In genomic region chr19:7924241-7924640, GRCh38 we compare ENCODE assay signal across 14 cellular contexts. TPM values are rescaled to one million over a fixed set of nuclear protein-coding genes. Genes with fewer than 3 reads are reported as not detected.
A peak's percentile ranks its signal among the peaks of the same experiment; 100 is the strongest.
DNase-seq lines count a peak whose midpoint lies in the region; ATAC-seq, FAIRE-seq and TF ChIP-seq lines count a peak whose summit lies in the region.
"Had no signal": no experiment of that assay in that cellular context is flagged by ENCODE, and none has a peak within 500 bp of the region (broad histone marks: within the 10 kb centered on the region; RNA-seq: fewer than 3 reads in every experiment).

No MANE protein-coding gene starts in this region.

- H3K27me3 ChIP-seq in BLaER1 (peaks cover 7% of the 10 kb centered on the region), GM23338 (ENCODE audit: insufficient read depth) (peaks cover under 1% of the 10 kb centered on the region; the same call in 1 of the 2 replicates), K562 (ENCODE audit: control insufficient read depth in 2 of 2, insufficient read depth in 2 of 2, low read length in 2 of 2) (no peaks in the 10 kb centered on the region)

- H3K4me1 ChIP-seq in BLaER1 (peaks cover 51% of the 10 kb centered on the region), GM23338 (ENCODE audit: insufficient read depth) (peaks cover 4% of the 10 kb centered on the region; the same call in 1 of the 2 replicates), K562 (replicated peaks in 1 of 2; ENCODE audit: control insufficient read depth in 2 of 2, insufficient read depth in 2 of 2, low read length in 2 of 2) (peaks cover 13 to 84% of the 10 kb centered on the region in 2 experiments)

- H3K9me3 ChIP-seq in BLaER1 (no peaks in the 10 kb centered on the region), K562 (replicated peaks; ENCODE audit: control insufficient read depth, insufficient read depth, low read depth, low read length) (no peaks in the 10 kb centered on the region)

- H3K27ac Mint-ChIP-seq in GM23338 (no peak overlapping the region), nephron progenitor cell (no peak overlapping the region)

- CTCF ChIA-PET in K562 (lab: Yijun Ruan, JAX; ENCODE audit: low intra/inter-chr PET ratio): interaction anchor here (1.4 kb wide), 1 partner anchor 71 kb away, joined by 5 read pairs; no protein-coding TSS in a partner anchor

- no peak for TF ChIP-seq EP300 in K562 (IDR thresholded peaks at IDR 0.05; ENCODE audit: low read length)

- H4K20me1 ChIP-seq in BLaER1: peaks cover 75% of the 10 kb centered on the region
- peaks cover 9% of the 10 kb centered on the region; the same call in 1 of the 2 replicates for H4K20me1 ChIP-seq in GM23338 (replicated peaks; ENCODE audit: insufficient read depth)
- H4K20me1 ChIP-seq in K562 (replicated peaks; ENCODE audit: control insufficient read depth, insufficient read depth, low read length): peaks cover 29% of the 10 kb centered on the region; the same call in 1 of the 2 replicates

- no TSS peak for BruUV-seq in K562 (replicated peaks; lab: Mats Ljungman, UMichigan)

- H3K4me2 ChIP-seq in BLaER1 (peak overlapping the region; percentile 97), GM23338 (peak overlapping the region; percentile 76; the same call in 1 of the 2 replicates), K562 (ENCODE audit: insufficient read depth, low read length) (no peak overlapping the region)

- H3K36me3 ChIP-seq in BLaER1 (peaks cover 28% of the 10 kb centered on the region), GM23338 (ENCODE audit: insufficient read depth) (no peaks in the 10 kb centered on the region), K562 (ENCODE audit: control insufficient read depth, insufficient read depth, low read length) (peaks cover 35% of the 10 kb centered on the region; the same call in 1 of the 3 replicates)

- H3K4me1 Mint-ChIP-seq in GM23338: peaks cover 13% of the 10 kb centered on the region
- H3K4me1 Mint-ChIP-seq in nephron progenitor cell: peaks cover 47% of the 10 kb centered on the region

- 67% methylated on average over 7 of the region's 12 CpGs for WGBS in K562 (ENCODE audit: insufficient coverage, low coverage, missing lambda C conversion rate)

- H3K36me3 Mint-ChIP-seq in GM23338 (ENCODE audit: low read depth): peaks cover 24% of the 10 kb centered on the region
- H3K36me3 Mint-ChIP-seq in nephron progenitor cell (ENCODE audit: low read depth): peaks cover 4% of the 10 kb centered on the region

- H3K9me3 Mint-ChIP-seq in GM23338 (no peaks in the 10 kb centered on the region), nephron progenitor cell (no peaks in the 10 kb centered on the region)

- H3F3A ChIP-seq in GM23338 (replicated peaks; ENCODE audit: low read depth): peaks cover 32% of the 10 kb centered on the region

- H3K79me2 ChIP-seq in GM23338 (replicated peaks; ENCODE audit: insufficient read depth) (no peaks in the 10 kb centered on the region), K562 (ENCODE audit: control insufficient read depth, insufficient read depth, low read length) (peaks cover 5% of the 10 kb centered on the region; the same call in 2 of the 3 replicates)

- TF ChIP-seq CTCF in GM23338 (conservative IDR thresholded peaks at IDR 0.05; ENCODE audit: low read depth in 2 of 2) (no peak), K562 (IDR thresholded peaks at IDR 0.05 in 2 of 3, conservative IDR thresholded peaks at IDR 0.05 in 1 of 3; ENCODE audit: insufficient read depth in 2 of 3, low read depth in 1 of 3, low read length in 3 of 3) (no peak), nephron progenitor cell (IDR thresholded peaks at IDR 0.05) (no peak)

- H3K9ac ChIP-seq in BLaER1: no peak overlapping the region
- peak overlapping the region in 1 of 2 experiments; percentile 86; a peak in 1 of 4 replicates for H3K9ac ChIP-seq in K562 (ENCODE audit: insufficient read depth in 1 of 2, low read depth in 2 of 2, low read length in 2 of 2)

- in situ Hi-C loops in K562 (cut with MboI): loop anchor here (5.0 kb wide), 1 partner anchor 72 kb away; no protein-coding TSS in a partner anchor

- peaks cover 25% of the 10 kb centered on the region for H3K27me3 Mint-ChIP-seq in GM23338 (ENCODE audit: insufficient read depth, low read depth, poor library complexity)
- H3K27me3 Mint-ChIP-seq in nephron progenitor cell (ENCODE audit: low read depth, poor library complexity): peaks cover 6% of the 10 kb centered on the region

- H2AFZ ChIP-seq in GM23338: no peak overlapping the region
- no peak overlapping the region for H2AFZ ChIP-seq in K562 (ENCODE audit: low read depth, low read length)

- intact Hi-C loops in K562 (cut with micrococcal nuclease): loop anchor here (5.0 kb wide), 1 partner anchor 52 kb away; the partner anchor contains the start of gene PRR36

- no peak overlapping the region for H3K27ac ChIP-seq in BLaER1
- no peak overlapping the region for H3K27ac ChIP-seq in GM23338 (ENCODE audit: low read depth)
- no peak overlapping the region for H3K27ac ChIP-seq in K562 (ENCODE audit: extremely low read depth, low read depth, low read length)
- H3K27ac ChIP-seq: epithelial cell of prostate had no signal

- no peak overlapping the region for H3K4me3 ChIP-seq in BLaER1
- no peak overlapping the region; the same call in 1 of the 2 replicates for H3K4me3 ChIP-seq in GM23338
- H3K4me3 ChIP-seq in K562: no peak overlapping the region

- POLR2A ChIA-PET in K562 (lab: Yijun Ruan, JAX): no interaction called here

- no peak for TF ChIP-seq POLR2A in K562 (conservative IDR thresholded peaks at IDR 0.05)

- DNase-seq in GM23338 (ENCODE audit: low spot score): no peak
- no peak for DNase-seq in K562 (ENCODE audit: extremely low read depth in 1 of 4, low spot score in 3 of 4)
- DNase-seq in nephron progenitor cell: no peak
- DNase-seq in AG20443 (ENCODE audit: low spot score): no peak
- no peak for DNase-seq in SIG-M5 treated with dmso at 0.1 percent for 504 hours (lab: John Stamatoyannopoulos, UW; ENCODE audit: unreplicated experiment)
- DNase-seq: Calu3; mesendoderm; NCI-H446; stimulated activated CD4-positive, alpha-beta T cell treated with anti-CD3 and anti-CD28 coated beads, Interleukin-4, amount 100 ng/mL, for 24 hours had no signal

- no peak for TF ChIP-seq RAD21 in K562 (CRISPR knock-in tag; conservative IDR thresholded peaks at IDR 0.05 in 1 of 2, IDR thresholded peaks at IDR 0.05 in 1 of 2)

- H3K4me3 Mint-ChIP-seq in GM23338 (peak overlapping the region; percentile 56), nephron progenitor cell (peak overlapping the region; percentile 67)

- ATAC-seq in GM23338 (no peak), K562 (no peak), HG02852 (IDR thresholded peaks at IDR 0.05; ENCODE audit: unreplicated experiment) (no peak), GM21423 (IDR thresholded peaks at IDR 0.05; ENCODE audit: unreplicated experiment) (no peak)

- no peak for FAIRE-seq in K562 (lab: Jason Lieb, UNC)

- H3K9me2 ChIP-seq in GM23338 (ENCODE audit: insufficient read depth): no peaks in the 10 kb centered on the region

- no peaks in the 10 kb centered on the region for H3K9me1 ChIP-seq in K562 (ENCODE audit: control insufficient read depth, insufficient read depth, low read length)

RNA-seq across cellular contexts. Expression of gene CTXN1, which starts 1.7 kb away (rescaled TPM):
- 52.4 and 53.1 TPM in 2 replicates for total RNA-seq in GM23338 (2014; rRNA removed; shearing (Covaris generic))
- 22.3 and 22.5 TPM in 2 replicates for polyA plus RNA-seq in GM23338 (2016; fragmentation: Nextera tagmentation; extraction: Ambion mirVana)
- total RNA-seq in K562 (2011; cell fraction: chromatin; rRNA removed; ENCODE audit: low replicate concordance): 0.67 and 3.5 TPM in 2 replicates
- total RNA-seq in K562 (2011; cell fraction: nucleolus; rRNA removed): 6.2 and 8.0 TPM in 2 replicates
- total RNA-seq in K562 (2011; cell fraction: nucleoplasm; rRNA removed): 2.6 and 3.4 TPM in 2 replicates
- 7.4 and 10.9 TPM in 2 replicates for total RNA-seq in K562 (2014; rRNA removed)
- 0.15 and 0.19 TPM in 2 replicates for total RNA-seq in K562 (2014; rRNA removed; fragmentation: Illumina TruSeq; extraction: Trizol)
- 1.8 and 2.3 TPM in 2 replicates for total RNA-seq in K562 (2015; rRNA removed; fragmentation: Illumina TruSeq; extraction: Trizol)
- 37.4 and 38.9 TPM in 2 replicates for total RNA-seq in K562 (2021)
- 1.3 and 1.4 TPM in 2 replicates for polyA plus RNA-seq in K562 (2011; rRNA removed)
- polyA plus RNA-seq in K562 (2011; cell fraction: cytosol; rRNA removed): 6.3 and 53.8 TPM in 2 replicates
- polyA plus RNA-seq in K562 (2011; cell fraction: nucleus; rRNA removed): 3.6 and 12.2 TPM in 2 replicates
- 4.8 and 15.6 TPM in 2 replicates for polyA plus RNA-seq in K562 (2012)
- 1.5 and 4.9 TPM in 2 replicates for polyA plus RNA-seq in K562 (2014; fragmentation: Illumina TruSeq; extraction: Trizol)
- polyA plus RNA-seq in K562 (2014; fragmentation: Nextera tagmentation; extraction: Ambion mirVana): not detected
- polyA plus RNA-seq in K562 (2014; rRNA removed): 9.2 and 14.5 TPM in 2 replicates
- 0.14 TPM in 1 of 2 replicates, not detected in the other for polyA minus RNA-seq in K562 (2011; rRNA and poly(A)+ RNA removed)
- 15.8 and 19.9 TPM in 2 replicates for polyA minus RNA-seq in K562 (2011; cell fraction: cytosol; rRNA and poly(A)+ RNA removed)
- polyA minus RNA-seq in K562 (2011; cell fraction: nucleus; rRNA and poly(A)+ RNA removed): 2.3 and 2.7 TPM in 2 replicates

RNA-seq across cellular contexts. Expression of gene SNAPC2, which starts 4.1 kb away (rescaled TPM):
- 17.2 and 25.1 TPM in 2 replicates for total RNA-seq in GM23338 (2014; rRNA removed; shearing (Covaris generic))
- polyA plus RNA-seq in GM23338 (2016; fragmentation: Nextera tagmentation; extraction: Ambion mirVana) (16.4 and 17.1 TPM in 2 replicates), K562 (2011; rRNA removed) (10.9 and 20.1 TPM in 2 replicates), K562 (2014; fragmentation: Illumina TruSeq; extraction: Trizol) (18.2 and 39.9 TPM in 2 replicates), K562 (2014; fragmentation: Nextera tagmentation; extraction: Ambion mirVana) (1 to 10 TPM in 1 of 2 experiments, under 1 TPM in 1; 0.59 to 1.4 TPM), K562 (2014; rRNA removed) (32.0 and 34.4 TPM in 2 replicates)
- total RNA-seq in K562 (2011; cell fraction: chromatin; rRNA removed; ENCODE audit: low replicate concordance): 4.4 and 13.6 TPM in 2 replicates
- total RNA-seq in K562 (2011; cell fraction: nucleolus; rRNA removed): 10.9 and 14.3 TPM in 2 replicates
- 9.5 and 10.0 TPM in 2 replicates for total RNA-seq in K562 (2011; cell fraction: nucleoplasm; rRNA removed)
- total RNA-seq in K562 (2014; rRNA removed) (30.3 and 42.7 TPM in 2 replicates), K562 (2014; rRNA removed; fragmentation: Illumina TruSeq; extraction: Trizol) (4.1 and 4.2 TPM in 2 replicates), K562 (2015; rRNA removed; fragmentation: Illumina TruSeq; extraction: Trizol) (15.3 and 15.9 TPM in 2 replicates), K562 (2021) (37.1 and 45.1 TPM in 2 replicates)
- polyA plus RNA-seq in K562 (2011; cell fraction: cytosol; rRNA removed): 18.7 and 40.5 TPM in 2 replicates
- 18.7 and 32.8 TPM in 2 replicates for polyA plus RNA-seq in K562 (2011; cell fraction: nucleus; rRNA removed)
- 30.8 and 37.6 TPM in 2 replicates for polyA plus RNA-seq in K562 (2012)
- 4.3 and 4.8 TPM in 2 replicates for polyA minus RNA-seq in K562 (2011; rRNA and poly(A)+ RNA removed)
- 14.0 and 17.1 TPM in 2 replicates for polyA minus RNA-seq in K562 (2011; cell fraction: cytosol; rRNA and poly(A)+ RNA removed)
- polyA minus RNA-seq in K562 (2011; cell fraction: nucleus; rRNA and poly(A)+ RNA removed): 9.7 and 13.1 TPM in 2 replicates

RNA-seq across cellular contexts. Expression of gene TGFBR3L, which starts 9.6 kb away (rescaled TPM):
- total RNA-seq in GM23338 (2014; rRNA removed; shearing (Covaris generic)): 1.7 and 5.6 TPM in 2 replicates
- 6.2 and 7.0 TPM in 2 replicates for polyA plus RNA-seq in GM23338 (2016; fragmentation: Nextera tagmentation; extraction: Ambion mirVana)
- total RNA-seq in K562 (2011; cell fraction: chromatin; rRNA removed; ENCODE audit: low replicate concordance): 0.69 TPM in 1 of 2 replicates, not detected in the other
- total RNA-seq in K562 (2011; cell fraction: nucleolus; rRNA removed): 0.33 TPM in 1 of 2 replicates, not detected in the other
- total RNA-seq in K562 (2011; cell fraction: nucleoplasm; rRNA removed): not detected in 2 replicates
- total RNA-seq in K562 (2014; rRNA removed): not detected in 2 replicates
- not detected in 2 replicates for total RNA-seq in K562 (2014; rRNA removed; fragmentation: Illumina TruSeq; extraction: Trizol)
- total RNA-seq in K562 (2015; rRNA removed; fragmentation: Illumina TruSeq; extraction: Trizol): not detected in 2 replicates
- total RNA-seq in K562 (2021): 0.18 TPM in 1 of 2 replicates, not detected in the other
- polyA plus RNA-seq in K562 (2011; rRNA removed): 0.08 TPM in 1 of 2 replicates, not detected in the other
- 0.09 TPM in 2 replicates for polyA plus RNA-seq in K562 (2011; cell fraction: cytosol; rRNA removed)
- polyA plus RNA-seq in K562 (2011; cell fraction: nucleus; rRNA removed): 0.15 and 0.58 TPM in 2 replicates
- 0.26 and 0.28 TPM in 2 replicates for polyA plus RNA-seq in K562 (2012)
- polyA plus RNA-seq in K562 (2014; fragmentation: Illumina TruSeq; extraction: Trizol): not detected in 2 replicates
- polyA plus RNA-seq in K562 (2014; fragmentation: Nextera tagmentation; extraction: Ambion mirVana): not detected
- not detected in 2 replicates for polyA plus RNA-seq in K562 (2014; rRNA removed)
- not detected in 2 replicates for polyA minus RNA-seq in K562 (2011; rRNA and poly(A)+ RNA removed)
- polyA minus RNA-seq in K562 (2011; cell fraction: cytosol; rRNA and poly(A)+ RNA removed): not detected in 2 replicates
- polyA minus RNA-seq in K562 (2011; cell fraction: nucleus; rRNA and poly(A)+ RNA removed): not detected in 2 replicates
- total RNA-seq: subcutaneous adipose tissue had no signal

RNA-seq across cellular contexts. Expression of gene TIMM44, which starts 19.2 kb away (rescaled TPM):
- 121 and 125 TPM in 2 replicates for total RNA-seq in GM23338 (2014; rRNA removed; shearing (Covaris generic))
- 128 and 131 TPM in 2 replicates for polyA plus RNA-seq in GM23338 (2016; fragmentation: Nextera tagmentation; extraction: Ambion mirVana)
- total RNA-seq in K562 (2011; cell fraction: chromatin; rRNA removed; ENCODE audit: low replicate concordance): 230 and 405 TPM in 2 replicates
- total RNA-seq in K562 (2011; cell fraction: nucleolus; rRNA removed): 274 and 281 TPM in 2 replicates
- 181 and 216 TPM in 2 replicates for total RNA-seq in K562 (2011; cell fraction: nucleoplasm; rRNA removed)
- total RNA-seq in K562 (2014; rRNA removed): 211 and 231 TPM in 2 replicates
- 64.1 and 73.9 TPM in 2 replicates for total RNA-seq in K562 (2014; rRNA removed; fragmentation: Illumina TruSeq; extraction: Trizol)
- total RNA-seq in K562 (2015; rRNA removed; fragmentation: Illumina TruSeq; extraction: Trizol): 104 and 115 TPM in 2 replicates
- 182 and 186 TPM in 2 replicates for total RNA-seq in K562 (2021)
- polyA plus RNA-seq in K562 (2011; rRNA removed): 60.1 and 74.4 TPM in 2 replicates
- polyA plus RNA-seq in K562 (2011; cell fraction: cytosol; rRNA removed): 89.7 and 229 TPM in 2 replicates
- polyA plus RNA-seq in K562 (2011; cell fraction: nucleus; rRNA removed): 223 and 257 TPM in 2 replicates
- polyA plus RNA-seq in K562 (2012): 101 and 142 TPM in 2 replicates
- polyA plus RNA-seq in K562 (2014; fragmentation: Illumina TruSeq; extraction: Trizol): 89.3 and 92.8 TPM in 2 replicates
- 10 to 100 TPM; 10.3 to 19.6 TPM for polyA plus RNA-seq in K562 (2014; fragmentation: Nextera tagmentation; extraction: Ambion mirVana)
- polyA plus RNA-seq in K562 (2014; rRNA removed): 205 and 224 TPM in 2 replicates
- 40.4 and 48.9 TPM in 2 replicates for polyA minus RNA-seq in K562 (2011; rRNA and poly(A)+ RNA removed)
- polyA minus RNA-seq in K562 (2011; cell fraction: cytosol; rRNA and poly(A)+ RNA removed): 59.1 and 73.7 TPM in 2 replicates
- 44.6 and 66.1 TPM in 2 replicates for polyA minus RNA-seq in K562 (2011; cell fraction: nucleus; rRNA and poly(A)+ RNA removed)

RNA-seq across cellular contexts. Expression of gene MAP2K7, which starts 20.6 kb away (rescaled TPM):
- 22.6 and 23.2 TPM in 2 replicates for total RNA-seq in GM23338 (2014; rRNA removed; shearing (Covaris generic))
- 11.3 and 12.2 TPM in 2 replicates for polyA plus RNA-seq in GM23338 (2016; fragmentation: Nextera tagmentation; extraction: Ambion mirVana)
- total RNA-seq in K562 (2011; cell fraction: chromatin; rRNA removed; ENCODE audit: low replicate concordance): 34.2 and 92.8 TPM in 2 replicates
- total RNA-seq in K562 (2011; cell fraction: nucleolus; rRNA removed): 57.2 and 57.4 TPM in 2 replicates
- total RNA-seq in K562 (2011; cell fraction: nucleoplasm; rRNA removed): 41.1 and 52.7 TPM in 2 replicates
- total RNA-seq in K562 (2014; rRNA removed): 19.4 and 23.9 TPM in 2 replicates
- total RNA-seq in K562 (2014; rRNA removed; fragmentation: Illumina TruSeq; extraction: Trizol): 3.1 and 4.1 TPM in 2 replicates
- total RNA-seq in K562 (2015; rRNA removed; fragmentation: Illumina TruSeq; extraction: Trizol): 11.3 and 12.3 TPM in 2 replicates
- total RNA-seq in K562 (2021): 43.8 and 45.8 TPM in 2 replicates
- polyA plus RNA-seq in K562 (2011; rRNA removed): 14.9 and 15.7 TPM in 2 replicates
- 16.0 and 27.0 TPM in 2 replicates for polyA plus RNA-seq in K562 (2011; cell fraction: cytosol; rRNA removed)
- polyA plus RNA-seq in K562 (2011; cell fraction: nucleus; rRNA removed): 39.0 and 61.8 TPM in 2 replicates
- 29.3 and 31.2 TPM in 2 replicates for polyA plus RNA-seq in K562 (2012)
- 14.1 and 27.3 TPM in 2 replicates for polyA plus RNA-seq in K562 (2014; fragmentation: Illumina TruSeq; extraction: Trizol)
- under 1 TPM; 0.51 to 0.99 TPM for polyA plus RNA-seq in K562 (2014; fragmentation: Nextera tagmentation; extraction: Ambion mirVana)
- 37.6 and 40.1 TPM in 2 replicates for polyA plus RNA-seq in K562 (2014; rRNA removed)
- 4.7 and 7.6 TPM in 2 replicates for polyA minus RNA-seq in K562 (2011; rRNA and poly(A)+ RNA removed)
- 17.0 and 17.8 TPM in 2 replicates for polyA minus RNA-seq in K562 (2011; cell fraction: cytosol; rRNA and poly(A)+ RNA removed)
- polyA minus RNA-seq in K562 (2011; cell fraction: nucleus; rRNA and poly(A)+ RNA removed): 14.3 and 15.6 TPM in 2 replicates
